1 cellular context compared by ENCODE assay signal in the genomic region with DNA sequence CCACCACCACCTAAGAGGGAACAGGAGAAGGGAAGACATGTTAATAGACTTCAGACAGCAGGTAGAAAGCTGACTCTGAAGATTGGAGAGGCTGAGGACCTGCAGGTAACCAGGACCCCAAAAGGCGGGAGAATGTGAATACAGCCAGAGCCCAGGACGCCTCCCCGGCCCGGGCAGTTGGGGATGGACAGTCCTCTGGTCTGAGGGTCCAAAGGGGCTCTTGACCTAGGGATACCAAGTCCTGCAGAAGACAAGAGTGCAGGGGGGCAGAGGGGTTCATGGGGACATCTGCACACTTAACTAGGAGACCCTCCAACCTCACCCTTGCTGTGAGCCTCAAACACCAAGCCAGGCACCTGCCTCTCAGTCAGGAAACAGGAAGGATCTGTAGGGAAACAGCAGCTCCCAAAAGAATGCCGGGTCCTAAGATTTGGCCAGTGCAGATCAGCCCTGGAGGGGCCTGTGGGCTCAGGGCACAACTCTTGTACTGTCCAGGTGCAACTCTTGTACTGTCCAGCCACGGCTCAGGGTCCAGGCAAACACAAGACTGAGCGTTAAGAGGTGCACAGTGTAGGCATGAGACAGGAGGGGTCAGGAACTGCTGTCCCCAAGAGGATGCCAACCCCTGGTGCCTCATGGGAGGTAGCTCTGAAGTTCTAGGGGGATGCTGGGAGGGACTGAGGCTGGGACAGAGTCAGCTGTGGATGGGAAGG.
TF ChIP-seq lines count a peak whose summit lies in the region.

No MANE protein-coding gene starts in this region.

TF ChIP-seq in H1, 55 proteins besides CTCF, POLR2A, EP300 and RAD21:
- no peak for TF ChIP-seq EZH2 (IDR thresholded peaks at IDR 0.05; ENCODE audit: low read depth, low read length, severe bottlenecking)
- TF ChIP-seq, protein P1, sequence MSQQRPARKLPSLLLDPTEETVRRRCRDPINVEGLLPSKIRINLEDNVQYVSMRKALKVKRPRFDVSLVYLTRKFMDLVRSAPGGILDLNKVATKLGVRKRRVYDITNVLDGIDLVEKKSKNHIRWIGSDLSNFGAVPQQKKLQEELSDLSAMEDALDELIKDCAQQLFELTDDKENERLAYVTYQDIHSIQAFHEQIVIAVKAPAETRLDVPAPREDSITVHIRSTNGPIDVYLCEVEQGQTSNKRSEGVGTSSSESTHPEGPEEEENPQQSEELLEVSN (IDR thresholded peaks at IDR 0.05), result peak; percentile 60
